In the genomic region with DNA sequence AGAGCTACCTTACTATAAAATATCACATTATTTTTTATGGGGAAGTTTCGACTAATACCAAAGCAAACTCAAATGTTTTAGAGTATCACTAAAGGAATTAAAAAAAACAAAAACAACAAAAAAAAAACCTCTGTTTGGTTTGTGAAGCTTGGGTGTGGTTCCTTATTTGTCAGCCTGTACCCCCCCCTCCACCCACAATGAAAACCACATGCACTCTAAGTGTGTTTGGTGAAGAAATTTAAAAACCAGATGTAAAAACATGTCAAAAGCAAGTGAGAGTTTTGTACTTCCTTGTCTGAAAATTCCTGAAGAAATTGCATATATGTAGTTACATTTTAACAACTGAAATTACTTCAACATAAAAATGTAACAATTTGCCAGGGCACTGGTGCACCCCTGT, we compare ENCODE assay signal across 8 cellular contexts. TPM values are rescaled to one million over a fixed set of nuclear protein-coding genes. Genes with fewer than 3 reads are reported as not detected.
DNase-seq lines count a peak whose midpoint lies in the region; ATAC-seq and TF ChIP-seq lines count a peak whose summit lies in the region.

No MANE protein-coding gene starts in this region.

- H3K4me3 Mint-ChIP-seq in activated T-cell treated with anti-CD3 and anti-CD28 coated beads, Interleukin-2, amount 50 U/mL, for 4 hours = peak overlapping the region; percentile 80
- peak overlapping the region; percentile 73 for H3K4me3 Mint-ChIP-seq in type B pancreatic cell

- 57 to 74% (median 64%) methylated on average over 1 of the region's 1 CpG for WGBS in heart left ventricle, 4 donors

- H3K27me3 ChIP-seq in heart left ventricle (no peaks in the 10 kb centered on the region), left lung (no peaks in the 10 kb centered on the region)

- ATAC-seq in heart left ventricle = no peak
- no peak for ATAC-seq in Right ventricle myocardium superior (ENCODE audit: poor library complexity)
- ATAC-seq in activated T-cell treated with anti-CD3 and anti-CD28 coated beads, Interleukin-2, amount 50 U/mL, for 4 hours = no peak
- no peak for ATAC-seq in left lung
- no peak for ATAC-seq in GM21717 (IDR thresholded peaks at IDR 0.05; ENCODE audit: unreplicated experiment)

- H3K27me3 Mint-ChIP-seq in activated T-cell treated with anti-CD3 and anti-CD28 coated beads, Interleukin-2, amount 50 U/mL, for 4 hours (ENCODE audit: low read depth) = no peaks in the 10 kb centered on the region
- no peaks in the 10 kb centered on the region for H3K27me3 Mint-ChIP-seq in type B pancreatic cell

- H3K4me1 Mint-ChIP-seq in activated T-cell treated with anti-CD3 and anti-CD28 coated beads, Interleukin-2, amount 50 U/mL, for 4 hours (ENCODE audit: low read depth) = peaks cover 70% of the 10 kb centered on the region
- peaks cover 27% of the 10 kb centered on the region for H3K4me1 Mint-ChIP-seq in type B pancreatic cell (ENCODE audit: unreplicated experiment)

- peak overlapping the region in 5 of 12 donors; percentile 3 to 95 (median 20) for H3K4me3 ChIP-seq in heart left ventricle
- H3K4me3 ChIP-seq in left lung = peak overlapping the region in 1 of 2 donors; percentile 90

- TF ChIP-seq CTCF in heart left ventricle (IDR thresholded peaks at IDR 0.05) (no peak), left lung (IDR thresholded peaks at IDR 0.05) (no peak), type B pancreatic cell (conservative IDR thresholded peaks at IDR 0.05) (no peak)

- H3K36me3 ChIP-seq in heart left ventricle (peaks cover 0 to 26% (median 19%) of the 10 kb centered on the region in 9 donors), left lung (peaks cover 0 to 24% of the 10 kb centered on the region in 2 donors)

- H3K9me3 Mint-ChIP-seq in activated T-cell treated with anti-CD3 and anti-CD28 coated beads, Interleukin-2, amount 50 U/mL, for 4 hours = no peaks in the 10 kb centered on the region
- H3K9me3 Mint-ChIP-seq in type B pancreatic cell = no peaks in the 10 kb centered on the region

- intact Hi-C loops in heart left ventricle (cut with DNase I) = loop anchor here in 2 of 10 donors (10.0 kb wide), 2 partner anchors 99 to 131 kb away; partner anchors contain the start of genes CDKN1A (in 1 of the 2), KCTD20 (in 1 of the 2) and PXT1 (in 1 of the 2)
- intact Hi-C loops in Right ventricle myocardium superior (cut with DNase I) = no loop called here
- intact Hi-C loops in left lung (cut with DNase I) = no loop called here

- H3K27ac Mint-ChIP-seq in type B pancreatic cell = peak overlapping the region; percentile 48

- H3K4me1 ChIP-seq in heart left ventricle (peaks cover 0 to 81% (median 42%) of the 10 kb centered on the region in 12 donors), left lung (peaks cover 18 to 81% of the 10 kb centered on the region in 2 donors)

- peak overlapping the region in 10 of 12 donors; percentile 12 to 99 (median 42) for H3K27ac ChIP-seq in heart left ventricle
- H3K27ac ChIP-seq in left lung = peak overlapping the region; percentile 6 to 96

- DNase-seq in heart left ventricle (no peak), Right ventricle myocardium superior (no peak), left lung (no peak), type B pancreatic cell (ENCODE audit: extremely low spot score, unreplicated experiment) (no peak), cerebellar cortex (ENCODE audit: low spot score) (no peak), NCI-H2227 treated with DMSO at 0.1 percent for 48 hours (lab: John Stamatoyannopoulos, UW) (no peak)
- peak; percentile 38 for DNase-seq in activated T-cell treated with anti-CD3 and anti-CD28 coated beads, Interleukin-2, amount 50 U/mL, for 4 hours

- no peak for TF ChIP-seq POLR2A in heart left ventricle (IDR thresholded peaks at IDR 0.05)

- no peaks in the 10 kb centered on the region for H3K9me3 ChIP-seq in heart left ventricle
- no peaks in the 10 kb centered on the region for H3K9me3 ChIP-seq in left lung

- peaks cover 8% of the 10 kb centered on the region for H3K36me3 Mint-ChIP-seq in activated T-cell treated with anti-CD3 and anti-CD28 coated beads, Interleukin-2, amount 50 U/mL, for 4 hours (ENCODE audit: insufficient read depth)
- peaks cover 17% of the 10 kb centered on the region for H3K36me3 Mint-ChIP-seq in type B pancreatic cell

RNA-seq across cellular contexts. Expression of gene STK38, which starts 3.1 kb away (rescaled TPM):
- total RNA-seq in heart left ventricle (10 to 100 TPM; 14.3 to 32.8 (median 21.2) TPM), Right ventricle myocardium superior (21.2 TPM), left lung (10 to 100 TPM; 40.2 to 41.0 TPM), type B pancreatic cell (ENCODE audit: low replicate concordance) (50.1 and 64.9 TPM in 2 replicates)
- 10 to 100 TPM; 15.0 to 23.2 TPM for polyA plus RNA-seq in heart left ventricle
- 10 to 100 TPM; 14.2 to 16.6 (median 16.1) TPM for total RNA-seq in activated T-cell treated with anti-CD3 and anti-CD28 coated beads, Interleukin-2, amount 50 U/mL, for 4 hours

RNA-seq across cellular contexts. Expression of gene SRSF3, which starts 49.9 kb away (rescaled TPM):
- 100 to 1,000 TPM in 6 of 9 donors, 10 to 100 TPM in 3; 43.2 to 162 (median 111) TPM for total RNA-seq in heart left ventricle
- 100 to 1,000 TPM in 1 of 2 donors, 10 to 100 TPM in 1; 69.1 to 215 TPM for polyA plus RNA-seq in heart left ventricle
- 122 TPM for total RNA-seq in Right ventricle myocardium superior
- total RNA-seq in activated T-cell treated with anti-CD3 and anti-CD28 coated beads, Interleukin-2, amount 50 U/mL, for 4 hours = 100 to 1,000 TPM; 751 to 800 (median 779) TPM
- 100 to 1,000 TPM; 173 to 253 TPM for total RNA-seq in left lung
- 361 and 455 TPM in 2 replicates for total RNA-seq in type B pancreatic cell (ENCODE audit: low replicate concordance)
